ENCODE assay signal across 8 cellular contexts in the genomic region with DNA sequence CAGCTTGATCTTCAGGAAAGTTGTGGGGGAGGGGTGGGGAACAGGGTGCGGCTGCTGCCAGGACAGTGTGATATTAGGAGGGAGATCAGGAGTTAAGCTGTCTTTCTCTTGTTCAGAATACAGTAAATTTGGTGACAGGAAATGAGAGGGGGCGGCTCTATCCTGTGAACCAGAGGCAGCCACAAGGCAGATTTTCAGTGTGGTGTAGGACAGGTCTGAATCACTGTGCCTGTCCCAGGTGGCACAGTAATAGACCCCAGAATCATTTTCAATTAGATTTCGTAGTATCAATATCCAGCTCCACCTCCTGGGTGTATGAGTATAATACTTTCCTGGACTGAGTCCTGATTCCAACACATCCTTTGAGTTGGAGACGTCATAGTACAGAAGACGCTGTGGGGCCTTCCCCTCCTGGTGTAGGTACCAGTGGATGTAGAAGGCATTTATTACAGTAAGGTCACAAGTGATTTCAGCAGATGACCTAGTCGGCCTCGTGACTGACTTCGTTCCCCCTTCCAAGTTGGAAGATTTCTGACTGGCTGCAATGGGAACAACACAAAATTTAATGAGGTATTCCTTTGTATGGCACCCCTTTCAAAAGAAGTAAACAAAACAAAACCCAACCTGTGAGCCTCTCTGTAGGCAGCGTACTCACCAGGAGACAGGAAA.
DNase-seq lines count a peak whose midpoint lies in the region; ATAC-seq, FAIRE-seq and TF ChIP-seq lines count a peak whose summit lies in the region.
"Not testable (repeated sequence)": the region's sequence is repeated elsewhere in the genome, so short reads cannot be mapped to it uniquely, and the experiment has no call there.

No MANE protein-coding gene starts in this region.

- not testable (repeated sequence) for H3K9me3 Mint-ChIP-seq in CD4-positive, alpha-beta memory T cell; activated T-cell treated with anti-CD3 and anti-CD28 coated beads, Interleukin-2, amount 50 U/mL, for 72 hours; stimulated activated memory B cell treated with anti-CD40 and anti-IgM and Interleukin-4, amounts not matched to agents 10 μg/mL and 1 μg/mL and 100 μg/mL, for 72 hours

- H3K4me3 ChIP-seq in CD4-positive, alpha-beta memory T cell (ENCODE audit: low read length in 2 of 2): peak overlapping the region; percentile 17 to 41
- H3K4me3 ChIP-seq in endothelial cell of umbilical vein (replicated peaks in 1 of 3; ENCODE audit: insufficient read depth in 1 of 3, low read depth in 1 of 3, low read length in 3 of 3): not testable (repeated sequence)

- not testable (repeated sequence) for H3K9me3 ChIP-seq in CD4-positive, alpha-beta memory T cell (ENCODE audit: control insufficient read depth in 1 of 2, low read length in 2 of 2); endothelial cell of umbilical vein (replicated peaks; ENCODE audit: control insufficient read depth, insufficient read depth, low read length)

- H3K27ac ChIP-seq in CD4-positive, alpha-beta memory T cell (ENCODE audit: low read depth, low read length): peak overlapping the region; percentile 78
- not testable (repeated sequence) for H3K27ac ChIP-seq in endothelial cell of umbilical vein (ENCODE audit: insufficient read depth, low read depth, low read length)

- CTCF ChIA-PET in CD4-positive, alpha-beta memory T cell (lab: Charles Lee; ENCODE audit: partially characterized antibody): interaction anchor here (0.8 to 10.5 kb wide), 14 partner anchors 9 to 241 kb away, joined by 3 to 137 read pairs (median 6); no protein-coding TSS in a partner anchor
- CTCF ChIA-PET in endothelial cell of umbilical vein (lab: Charles Lee): interaction anchor here (1.1 to 2.6 kb wide), 4 partner anchors 21 to 448 kb away, joined by 3 to 9 read pairs (median 4); no protein-coding TSS in a partner anchor

- not testable (repeated sequence) for DNase-seq in CD4-positive, alpha-beta memory T cell
- peak; percentile 27 to 53 for DNase-seq in activated T-cell treated with anti-CD3 and anti-CD28 coated beads, Interleukin-2, amount 50 U/mL, for 72 hours
- peak; percentile 20 for DNase-seq in endothelial cell of umbilical vein (ENCODE audit: low read depth, low spot score)

- ATAC-seq in GM18873 (IDR thresholded peaks at IDR 0.05; ENCODE audit: low FRiP score, unreplicated experiment) (peak; percentile 39), GM21825 (IDR thresholded peaks at IDR 0.05; ENCODE audit: unreplicated experiment) (peak; percentile 32), HG03354 (IDR thresholded peaks at IDR 0.05; ENCODE audit: poor library complexity, severe bottlenecking, unreplicated experiment) (peak; percentile 46)
- peak; percentile 58 to 60 for ATAC-seq in activated T-cell treated with anti-CD3 and anti-CD28 coated beads, Interleukin-2, amount 50 U/mL, for 72 hours (replicated peaks in 1 of 2)
- ATAC-seq in stimulated activated memory B cell treated with anti-CD40 and anti-IgM and Interleukin-4, amounts not matched to agents 10 μg/mL and 1 μg/mL and 100 μg/mL, for 72 hours: peak; percentile 68

- not testable (repeated sequence) for H3K27me3 ChIP-seq in CD4-positive, alpha-beta memory T cell (ENCODE audit: insufficient read depth, low read length); endothelial cell of umbilical vein (ENCODE audit: control insufficient read depth in 2 of 2, insufficient read depth in 2 of 2, low read length in 2 of 2)

- not testable (repeated sequence) for H3K9me1 ChIP-seq in endothelial cell of umbilical vein (replicated peaks; ENCODE audit: control insufficient read depth, extremely low read depth, insufficient read depth, low read length)

- not testable (repeated sequence) for H4K20me1 ChIP-seq in endothelial cell of umbilical vein (replicated peaks; ENCODE audit: control insufficient read depth, extremely low read depth, insufficient read depth, low read length)

- H3K4me3 Mint-ChIP-seq in CD4-positive, alpha-beta memory T cell: peak overlapping the region; percentile 86 to 94 (median 90)
- H3K4me3 Mint-ChIP-seq in activated T-cell treated with anti-CD3 and anti-CD28 coated beads, Interleukin-2, amount 50 U/mL, for 72 hours: peak overlapping the region; percentile 95 to 99
- peak overlapping the region; percentile 75 for H3K4me3 Mint-ChIP-seq in stimulated activated memory B cell treated with anti-CD40 and anti-IgM and Interleukin-4, amounts not matched to agents 10 μg/mL and 1 μg/mL and 100 μg/mL, for 72 hours

- 0 out of 2 replicates have a peak, but pooled peaks have one; percentile 15 for TF ChIP-seq POLR2A in Raji (IDR thresholded peaks at IDR 0.05; ENCODE audit: insufficient read depth, low read depth, low read length)
- TF ChIP-seq POLR2A in endothelial cell of umbilical vein (IDR thresholded peaks at IDR 0.05; ENCODE audit: low read depth, low read length): not testable (repeated sequence)

- not testable (repeated sequence) for BruUV-seq in endothelial cell of umbilical vein (replicated peaks; lab: Mats Ljungman, UMichigan)

- peaks cover 24% of the 10 kb centered on the region for H3K4me1 ChIP-seq in CD4-positive, alpha-beta memory T cell (ENCODE audit: insufficient read depth, low read length)
- H3K4me1 ChIP-seq in endothelial cell of umbilical vein (ENCODE audit: control insufficient read depth, extremely low read depth, insufficient read depth, low read length): not testable (repeated sequence)

- H3K27me3 Mint-ChIP-seq in CD4-positive, alpha-beta memory T cell; activated T-cell treated with anti-CD3 and anti-CD28 coated beads, Interleukin-2, amount 50 U/mL, for 72 hours (ENCODE audit: low read depth); stimulated activated memory B cell treated with anti-CD40 and anti-IgM and Interleukin-4, amounts not matched to agents 10 μg/mL and 1 μg/mL and 100 μg/mL, for 72 hours: not testable (repeated sequence)

- H3K9ac ChIP-seq in endothelial cell of umbilical vein (replicated peaks; ENCODE audit: extremely low read depth, insufficient read depth, low read length): not testable (repeated sequence)

- not testable (repeated sequence) for H3K79me2 ChIP-seq in endothelial cell of umbilical vein (ENCODE audit: control insufficient read depth, insufficient read depth, low read length)

- TF ChIP-seq CTCF in endothelial cell of umbilical vein (IDR thresholded peaks at IDR 0.05; ENCODE audit: extremely low read depth in 1 of 2, insufficient read depth in 1 of 2, low read depth in 1 of 2, low read length in 2 of 2): not testable (repeated sequence)

- not testable (repeated sequence) for H2AFZ ChIP-seq in endothelial cell of umbilical vein (ENCODE audit: low read depth, low read length)

- not testable (repeated sequence) for H3K36me3 ChIP-seq in CD4-positive, alpha-beta memory T cell (ENCODE audit: insufficient read depth, low read length); endothelial cell of umbilical vein (ENCODE audit: control insufficient read depth in 2 of 2, extremely low read depth in 1 of 2, insufficient read depth in 2 of 2, low read length in 2 of 2)

- POLR2A ChIA-PET in CD4-positive, alpha-beta memory T cell (lab: Charles Lee; ENCODE audit: partially characterized antibody): interaction anchor here (0.8 to 1.8 kb wide), 6 partner anchors 9 to 171 kb away, joined by 3 to 7 read pairs (median 4); a partner anchor contains a TSS
- POLR2A ChIA-PET in endothelial cell of umbilical vein (lab: Charles Lee): not testable (repeated sequence)

- FAIRE-seq in endothelial cell of umbilical vein (lab: Jason Lieb, UNC): peak; percentile 47

- peak overlapping the region; percentile 82 to 97 (median 94) for H3K27ac Mint-ChIP-seq in CD4-positive, alpha-beta memory T cell
- H3K27ac Mint-ChIP-seq in activated T-cell treated with anti-CD3 and anti-CD28 coated beads, Interleukin-2, amount 50 U/mL, for 72 hours: peak overlapping the region; percentile 99
- peak overlapping the region; percentile 90 for H3K27ac Mint-ChIP-seq in stimulated activated memory B cell treated with anti-CD40 and anti-IgM and Interleukin-4, amounts not matched to agents 10 μg/mL and 1 μg/mL and 100 μg/mL, for 72 hours

- dilution Hi-C loops in endothelial cell of umbilical vein (cut with MboI; ENCODE audit: extremely low pct_ligation_motif_present, low sequenced_read_pairs): not testable (repeated sequence)

- intact Hi-C loops in CD4-positive, alpha-beta memory T cell (cut with micrococcal nuclease); endothelial cell of umbilical vein (cut with micrococcal nuclease): not testable (repeated sequence)

- H3K4me2 ChIP-seq in endothelial cell of umbilical vein (ENCODE audit: insufficient read depth, low read length): not testable (repeated sequence)

- not testable (repeated sequence) for H3K36me3 Mint-ChIP-seq in CD4-positive, alpha-beta memory T cell; activated T-cell treated with anti-CD3 and anti-CD28 coated beads, Interleukin-2, amount 50 U/mL, for 72 hours (ENCODE audit: insufficient read depth in 2 of 2); stimulated activated memory B cell treated with anti-CD40 and anti-IgM and Interleukin-4, amounts not matched to agents 10 μg/mL and 1 μg/mL and 100 μg/mL, for 72 hours

- H3K4me1 Mint-ChIP-seq in CD4-positive, alpha-beta memory T cell: peaks cover 20 to 48% (median 30%) of the 10 kb centered on the region in 4 donors
- H3K4me1 Mint-ChIP-seq in activated T-cell treated with anti-CD3 and anti-CD28 coated beads, Interleukin-2, amount 50 U/mL, for 72 hours (ENCODE audit: low read depth): peaks cover 56% of the 10 kb centered on the region
- H3K4me1 Mint-ChIP-seq in stimulated activated memory B cell treated with anti-CD40 and anti-IgM and Interleukin-4, amounts not matched to agents 10 μg/mL and 1 μg/mL and 100 μg/mL, for 72 hours: peaks cover 59% of the 10 kb centered on the region
